In genomic region chr2:96869281-96869823, GRCh38 we compare ENCODE assay signal across 1 cellular context.
TF ChIP-seq lines count a peak whose summit lies in the region.

No MANE protein-coding gene starts in this region.

TF ChIP-seq in endothelial cell of umbilical vein, 7 proteins besides CTCF, POLR2A, EP300 and RAD21:
- no peak for TF ChIP-seq POLR2AphosphoS5 (IDR thresholded peaks at IDR 0.05; ENCODE audit: insufficient read depth, low read depth, low read length)
- TF ChIP-seq GATA2 (IDR thresholded peaks at IDR 0.05; ENCODE audit: insufficient read depth, insufficient read length, low read depth, low read length), result no peak
- TF ChIP-seq MYC (IDR thresholded peaks at IDR 0.05; ENCODE audit: low read depth, low read length), result no peak
- no peak for TF ChIP-seq EZH2 (IDR thresholded peaks at IDR 0.05; ENCODE audit: borderline replicate concordance, low read depth, low read length, severe bottlenecking)
- TF ChIP-seq JUN (IDR thresholded peaks at IDR 0.05; ENCODE audit: borderline replicate concordance, insufficient read depth, insufficient read length, low read depth), result no peak
- TF ChIP-seq MAX (IDR thresholded peaks at IDR 0.05; ENCODE audit: insufficient read depth, insufficient read length), result no peak
- TF ChIP-seq FOS (IDR thresholded peaks at IDR 0.05; ENCODE audit: borderline replicate concordance, insufficient read depth, low read length), result no peak
